Comparison of ENCODE assay signal across 17 cellular contexts in genomic region chr11:2794419-2794795, GRCh38.
DNase-seq lines count a peak whose midpoint lies in the region; ATAC-seq and TF ChIP-seq lines count a peak whose summit lies in the region.
"Had no signal": no experiment of that assay in that cellular context is flagged by ENCODE, and none has a peak within 500 bp of the region (broad histone marks: within the 10 kb centered on the region; RNA-seq: fewer than 3 reads in every experiment).

No MANE protein-coding gene starts in this region.

- H3K9ac ChIP-seq in BLaER1, result no peak overlapping the region

- no peak overlapping the region for H3K27ac ChIP-seq in BLaER1
- H3K27ac ChIP-seq: vagina had no signal

- in situ Hi-C loops in KBM-7 (cut with MboI; ENCODE audit: low pct_unique_long_range_greater_than_20kb, low sequenced_read_pairs), result no loop called here

- H3K27me3 ChIP-seq in BLaER1, result no peaks in the 10 kb centered on the region; the same call in 1 of the 2 replicates
- H3K27me3 ChIP-seq: MG63, vagina had no signal

- H3K4me3 ChIP-seq in BLaER1, result no peak overlapping the region
- H3K4me3 ChIP-seq: MG63, vagina had no signal

- H4K20me1 ChIP-seq in BLaER1, result no peaks in the 10 kb centered on the region

- H3K4me1 Mint-ChIP-seq in chondrocyte (ENCODE audit: low read depth), result no peaks in the 10 kb centered on the region
- H3K4me1 Mint-ChIP-seq: activated CD4-positive, alpha-beta T cell treated with anti-CD3 and anti-CD28 coated beads for 36 hours had no signal

- no peak overlapping the region for H3K4me3 Mint-ChIP-seq in chondrocyte (ENCODE audit: unreplicated experiment)
- H3K4me3 Mint-ChIP-seq: activated CD4-positive, alpha-beta T cell treated with anti-CD3 and anti-CD28 coated beads for 36 hours; mesothelial cell of epicardium; neural crest cell; T-helper 1 cell treated with Interleukin-12 subunit alpha and Interleukin-12 subunit beta and Interleukin-4 antibody, amounts not matched to agents 30 μg/mL and 1 μg/mL, for 36 hours had no signal

- TF ChIP-seq CTCF in chondrocyte (IDR thresholded peaks at IDR 0.05), result no peak

- H3K9me3 Mint-ChIP-seq in chondrocyte (ENCODE audit: low read depth), result peaks cover 9% of the 10 kb centered on the region
- H3K9me3 Mint-ChIP-seq: T-helper 1 cell treated with Interleukin-12 subunit alpha and Interleukin-12 subunit beta and Interleukin-4 antibody, amounts not matched to agents 30 μg/mL and 1 μg/mL, for 36 hours had no signal

- peaks cover 89% of the 10 kb centered on the region for H3K4me1 ChIP-seq in BLaER1

- no peak overlapping the region for H3K27ac Mint-ChIP-seq in chondrocyte (ENCODE audit: unreplicated experiment)
- H3K27ac Mint-ChIP-seq: activated CD4-positive, alpha-beta T cell treated with anti-CD3 and anti-CD28 coated beads for 36 hours; mesothelial cell of epicardium; T-helper 1 cell treated with Interleukin-12 subunit alpha and Interleukin-12 subunit beta and Interleukin-4 antibody, amounts not matched to agents 30 μg/mL and 1 μg/mL, for 36 hours had no signal

- H3K4me2 ChIP-seq in BLaER1, result peak overlapping the region; percentile 70

- H3K36me3 ChIP-seq in BLaER1, result no peaks in the 10 kb centered on the region
- H3K36me3 ChIP-seq: MG63, vagina had no signal

- H3K9me3 ChIP-seq in BLaER1, result no peaks in the 10 kb centered on the region
- H3K9me3 ChIP-seq: MG63, vagina had no signal

- H3K36me3 Mint-ChIP-seq in chondrocyte (ENCODE audit: low read depth), result peaks cover 5% of the 10 kb centered on the region
- H3K36me3 Mint-ChIP-seq: mesothelial cell of epicardium had no signal

- no peak for ATAC-seq in HG02759 (IDR thresholded peaks at IDR 0.05; ENCODE audit: unreplicated experiment)
- ATAC-seq: activated CD4-positive, alpha-beta T cell treated with anti-CD3 and anti-CD28 coated beads for 36 hours had no signal

- DNase-seq in KBM-7 (peak; percentile 60), chondrocyte (ENCODE audit: low spot score) (peak; percentile 72), mesenteric fat pad (ENCODE audit: low spot score) (peak; percentile 88), SK-N-DZ (ENCODE audit: low spot score) (no peak), SHP77 treated with DMSO at 0.1 percent for 48 hours (lab: John Stamatoyannopoulos, UW) (no peak)
- no peak for DNase-seq in activated CD8-positive, alpha-beta memory T cell treated with anti-CD3 and anti-CD28 coated beads, Interleukin-2, amount 50 U/mL, for 48 hours
- DNase-seq: hippocampal formation, MG63, NCI-H2029 treated with DMSO at 0.1 percent for 48 hours, NCI-H446 treated with DMSO at 0.1 percent for 48 hours had no signal

- peaks cover 23% of the 10 kb centered on the region for H3K27me3 Mint-ChIP-seq in chondrocyte (ENCODE audit: low read depth)
- H3K27me3 Mint-ChIP-seq: activated CD4-positive, alpha-beta T cell treated with anti-CD3 and anti-CD28 coated beads for 36 hours had no signal

Comparison
In these comparisons a context has a peak if more than half of its experiments do, and no peak if none do; other contexts are left out.
1. DNase-seq: peak in KBM-7 (single experiment), chondrocyte (single experiment) and mesenteric fat pad (single experiment); none in SK-N-DZ (single experiment), activated CD8-positive, alpha-beta memory T cell treated with anti-CD3 and anti-CD28 coated beads, Interleukin-2, amount 50 U/mL, for 48 hours (single experiment) and SHP77 treated with DMSO at 0.1 percent for 48 hours (single experiment).